Comparison of ENCODE assay signal across 8 cellular contexts in the genomic region with DNA sequence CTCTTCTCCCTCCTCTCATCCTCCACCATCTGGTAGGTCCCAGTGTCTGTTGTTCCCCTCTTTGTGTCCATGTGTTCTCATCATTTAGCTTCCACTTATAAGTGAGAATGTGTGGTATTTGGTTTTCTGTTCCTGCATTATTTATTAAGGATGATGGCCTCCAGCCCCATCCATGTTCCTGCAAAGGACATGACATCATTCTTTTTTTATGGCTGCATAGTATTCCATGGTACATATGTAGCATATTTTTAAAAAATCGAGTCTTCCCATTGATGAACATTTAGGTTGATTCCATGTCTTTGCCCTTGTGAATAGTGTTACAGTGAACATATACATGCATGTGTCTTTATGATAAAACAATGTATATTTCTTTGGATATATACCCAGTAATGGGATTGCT. TPM values are rescaled to one million over a fixed set of nuclear protein-coding genes. Genes with fewer than 3 reads are reported as not detected.
DNase-seq lines count a peak whose midpoint lies in the region; ATAC-seq, FAIRE-seq and TF ChIP-seq lines count a peak whose summit lies in the region.
"Not testable (repeated sequence)": the region's sequence is repeated elsewhere in the genome, so short reads cannot be mapped to it uniquely, and the experiment has no call there.

No MANE protein-coding gene starts in this region.

- not testable (repeated sequence) for ATAC-seq in GM12878

- not testable (repeated sequence) for H2BK5ac ChIP-seq in H1 (ENCODE audit: low read depth, low read length); trophoblast cell (ENCODE audit: low read depth, low read length, poor library complexity)

- H3K4me2 ChIP-seq in GM12878 (ENCODE audit: control insufficient read depth, insufficient read depth), result peak overlapping the region; percentile 77; the same call in 1 of the 2 replicates
- H3K4me2 ChIP-seq in H1 (ENCODE audit: insufficient read depth in 1 of 2, low read depth in 2 of 2, low read length in 2 of 2); trophoblast cell (ENCODE audit: low read length): not testable (repeated sequence)

- not testable (repeated sequence) for TF ChIP-seq POLR2A in GM12878 (IDR thresholded peaks at IDR 0.05; ENCODE audit: low read depth, low read length); H1 (IDR thresholded peaks at IDR 0.05; ENCODE audit: control extremely low read depth in 1 of 2, low read depth in 2 of 2, low read length in 2 of 2); suprapubic skin (IDR thresholded peaks at IDR 0.05)

- SMC1A ChIA-PET in GM12878 (lab: Charles Lee; ENCODE audit: uncharacterized antibody, unreplicated experiment), result interaction anchor here (1.2 to 2.7 kb wide), 7 partner anchors 8 to 75 kb away, joined by 3 to 13 read pairs (median 6); no protein-coding TSS in a partner anchor

- H4K5ac ChIP-seq in H1 (ENCODE audit: insufficient read length, low read depth, low read length), result not testable (repeated sequence)

- H3K9me3 ChIP-seq in HEK293 (ENCODE audit: control insufficient read depth, insufficient read depth, low read depth, low read length); GM12878 (replicated peaks; ENCODE audit: control insufficient read depth, insufficient read depth, low read length); H1 (ENCODE audit: insufficient read depth in 2 of 2, low read depth in 1 of 2, low read length in 1 of 2); right atrium auricular region; trophoblast cell (ENCODE audit: insufficient read depth, low read depth, low read length); suprapubic skin: not testable (repeated sequence)

- not testable (repeated sequence) for TF ChIP-seq EP300 in GM12878 (IDR thresholded peaks at IDR 0.05; ENCODE audit: borderline replicate concordance in 1 of 2, control insufficient read depth in 1 of 2, low read depth in 2 of 2, low read length in 2 of 2); H1 (IDR thresholded peaks at IDR 0.05; ENCODE audit: borderline replicate concordance in 1 of 2, low read depth in 2 of 2, low read length in 2 of 2); suprapubic skin (IDR thresholded peaks at IDR 0.05)

- intact Hi-C loops in CD14-positive monocyte (cut with micrococcal nuclease); GM12878 (cut with micrococcal nuclease; ENCODE audit: unreplicated experiment): not testable (repeated sequence)

- not testable (repeated sequence) for H3K4me1 ChIP-seq in HEK293 (ENCODE audit: control insufficient read depth, insufficient read depth, low read length); GM12878 (ENCODE audit: control insufficient read depth, insufficient read depth, low read length); H1 (replicated peaks in 1 of 4; ENCODE audit: control insufficient read depth in 3 of 4, insufficient read depth in 4 of 4, low read length in 3 of 4); trophoblast cell (ENCODE audit: control insufficient read depth in 1 of 2, insufficient read depth in 2 of 2, low read length in 2 of 2)
- H3K4me1 ChIP-seq in right atrium auricular region (peaks cover 0 to 60% of the 10 kb centered on the region in 2 donors), suprapubic skin (peaks cover 62% of the 10 kb centered on the region)

- not testable (repeated sequence) for H4K8ac ChIP-seq in H1 (ENCODE audit: extremely low read depth, insufficient read depth, low read length); trophoblast cell (ENCODE audit: low read depth, low read length)

- not testable (repeated sequence) for DNase-seq in CD14-positive monocyte (ENCODE audit: low spot score); GM12878 (ENCODE audit: low read depth, low spot score); H1 (ENCODE audit: low read depth in 1 of 2, low spot score in 2 of 2); right atrium auricular region (ENCODE audit: low spot score); trophoblast cell; suprapubic skin (ENCODE audit: low spot score in 2 of 2)
- peak; percentile 60 for DNase-seq in NCI-H82 (lab: John Stamatoyannopoulos, UW)

- not testable (repeated sequence) for H3K27ac ChIP-seq in HEK293 (ENCODE audit: extremely low read depth, low read depth, low read length); GM12878 (ENCODE audit: control insufficient read depth, insufficient read depth); H1 (ENCODE audit: low read depth, low read length); trophoblast cell (ENCODE audit: low read depth, low read length)
- H3K27ac ChIP-seq in right atrium auricular region (peak overlapping the region; percentile 64 to 100), suprapubic skin (peak overlapping the region; percentile 23)

- H2BK15ac ChIP-seq in H1 (ENCODE audit: low read length), result not testable (repeated sequence)

- not testable (repeated sequence) for H3K9me3 Mint-ChIP-seq in CD14-positive monocyte

- in situ Hi-C loops in GM12878 (cut with MboI), result not testable (repeated sequence)

- not testable (repeated sequence) for H3K27me3 Mint-ChIP-seq in CD14-positive monocyte (ENCODE audit: low read depth in 3 of 3)

- FAIRE-seq in GM12878 (lab: Jason Lieb, UNC); H1 (lab: Jason Lieb, UNC): not testable (repeated sequence)

- not testable (repeated sequence) for H3K79me1 ChIP-seq in H1 (ENCODE audit: low read depth, low read length)
- peaks cover 16% of the 10 kb centered on the region for H3K79me1 ChIP-seq in trophoblast cell (ENCODE audit: low read length)

- not testable (repeated sequence) for H3K56ac ChIP-seq in H1 (replicated peaks; ENCODE audit: insufficient read length, low read depth, low read length)

- not testable (repeated sequence) for H3K14ac ChIP-seq in H1 (ENCODE audit: insufficient read length); trophoblast cell (ENCODE audit: low read length)

- not testable (repeated sequence) for H3K36me3 ChIP-seq in HEK293 (ENCODE audit: control insufficient read depth in 2 of 2, insufficient read depth in 1 of 2, low read length in 2 of 2); GM12878 (ENCODE audit: control insufficient read depth in 2 of 2, insufficient read depth in 2 of 2, low read length in 1 of 2); H1 (ENCODE audit: control insufficient read depth in 2 of 4, insufficient read depth in 4 of 4, low read length in 3 of 4); right atrium auricular region; trophoblast cell (ENCODE audit: control insufficient read depth in 1 of 2, insufficient read depth in 2 of 2, low read length in 2 of 2); suprapubic skin

- not testable (repeated sequence) for H3K4ac ChIP-seq in H1 (replicated peaks; ENCODE audit: insufficient read length, low read depth, low read length)
- peak overlapping the region; percentile 98 for H3K4ac ChIP-seq in trophoblast cell (ENCODE audit: low read depth, low read length)

- H3K23ac ChIP-seq in H1 (ENCODE audit: insufficient read length); trophoblast cell (ENCODE audit: low read length): not testable (repeated sequence)

- not testable (repeated sequence) for H3K27me3 ChIP-seq in GM12878 (replicated peaks in 1 of 2; ENCODE audit: control insufficient read depth in 2 of 2, insufficient read depth in 2 of 2, low read length in 1 of 2); H1 (replicated peaks in 1 of 4; ENCODE audit: control insufficient read depth in 3 of 4, extremely low read depth in 1 of 4, insufficient read depth in 3 of 4, low read length in 3 of 4); right atrium auricular region; trophoblast cell (ENCODE audit: insufficient read depth, low read length); suprapubic skin

- not testable (repeated sequence) for H3K4me3 ChIP-seq in HEK293 (ENCODE audit: low read depth, low read length); H1 (ENCODE audit: extremely low read depth in 1 of 4, insufficient read depth in 2 of 4, low read depth in 3 of 4, low read length in 4 of 4); right atrium auricular region; trophoblast cell (ENCODE audit: low read depth, low read length); suprapubic skin
- H3K4me3 ChIP-seq in GM12878, result peak overlapping the region; percentile 53; the same call in 1 of the 2 replicates

- not testable (repeated sequence) for H3K18ac ChIP-seq in H1 (ENCODE audit: extremely low read depth, low read length); trophoblast cell (ENCODE audit: low read length)

- not testable (repeated sequence) for H2AFZ ChIP-seq in GM12878 (ENCODE audit: control insufficient read depth, low read depth, low read length); H1 (ENCODE audit: low read length); trophoblast cell (ENCODE audit: insufficient read depth, low read length, poor library complexity)

- TF ChIP-seq RAD21 in GM12878 (IDR thresholded peaks at IDR 0.05; ENCODE audit: insufficient read depth, low read depth, low read length); H1 (IDR thresholded peaks at IDR 0.05 in 1 of 2, conservative IDR thresholded peaks at IDR 0.05 in 1 of 2; ENCODE audit: low read depth in 2 of 2, low read length in 2 of 2): not testable (repeated sequence)

- POLR2A ChIA-PET in HEK293 (lab: Yijun Ruan, JAX); GM12878 (lab: Charles Lee): not testable (repeated sequence)
- POLR2A ChIA-PET in H1 (lab: Charles Lee; ENCODE audit: partially characterized antibody), result interaction anchor here (1.6 kb wide), 1 partner anchor 13 kb away, joined by 5 read pairs; no protein-coding TSS in a partner anchor

- CTCF ChIA-PET in HEK293 (lab: Yijun Ruan, JAX) (interaction anchor here (0.6 kb wide), 1 partner anchor 505 kb away, joined by 3 read pairs; no protein-coding TSS in a partner anchor), GM12878 (lab: Yijun Ruan, JAX) (interaction anchor here (1.5 to 1.7 kb wide), 2 partner anchors 58 to 69 kb away, joined by 4 read pairs; no protein-coding TSS in a partner anchor), H1 (lab: Charles Lee; ENCODE audit: partially characterized antibody) (interaction anchor here (1.1 to 1.7 kb wide), 2 partner anchors 13 to 96 kb away, joined by 4 read pairs; no protein-coding TSS in a partner anchor)

- not testable (repeated sequence) for H4K20me1 ChIP-seq in GM12878 (ENCODE audit: control insufficient read depth, insufficient read depth); H1 (replicated peaks in 1 of 2; ENCODE audit: control insufficient read depth in 1 of 2, insufficient read depth in 2 of 2, low read length in 2 of 2)

- H3K23me2 ChIP-seq in H1 (ENCODE audit: low read depth, low read length), result not testable (repeated sequence)

- TF ChIP-seq CTCF in CD14-positive monocyte (IDR thresholded peaks at IDR 0.05); HEK293 (tag by site-specific recombination; IDR thresholded peaks at IDR 0.05); GM12878 (IDR thresholded peaks at IDR 0.05 in 2 of 3, conservative IDR thresholded peaks at IDR 0.05 in 1 of 3; ENCODE audit: control insufficient read depth in 2 of 3, extremely low read depth in 1 of 3, insufficient read depth in 1 of 3, low read depth in 3 of 3, low read length in 3 of 3); H1 (IDR thresholded peaks at IDR 0.05; ENCODE audit: control extremely low read depth in 1 of 3, insufficient read depth in 1 of 3, low read depth in 1 of 3, low read length in 3 of 3); right atrium auricular region (IDR thresholded peaks at IDR 0.05); suprapubic skin (IDR thresholded peaks at IDR 0.05): not testable (repeated sequence)

- WGBS in GM12878 (ENCODE audit: insufficient coverage, insufficient replicate concordance, low lambda C conversion rate, missing lambda C conversion rate), result 0% methylated on average over 1 of the region's 1 CpG
- 75% methylated on average over 1 of the region's 1 CpG; no CpG with 5 or more reads in 1 of the 2 experiments for WGBS in H1 (ENCODE audit: extremely low coverage in 1 of 2, insufficient coverage in 1 of 2, insufficient read length in 1 of 2, insufficient replicate concordance in 2 of 2, low coverage in 1 of 2, low lambda C conversion rate in 2 of 2, missing lambda C conversion rate in 1 of 2), 2 experiments
- no CpG with 5 or more reads among the region's 1 CpG for WGBS in trophoblast cell (ENCODE audit: extremely low coverage, insufficient coverage, insufficient read length)
- 90% methylated on average over 1 of the region's 1 CpG for WGBS in suprapubic skin

- not testable (repeated sequence) for H2BK120ac ChIP-seq in H1 (replicated peaks; ENCODE audit: low read depth, low read length); trophoblast cell (ENCODE audit: insufficient read depth, low read length, poor library complexity)

- peaks cover 3 to 11% of the 10 kb centered on the region in 2 donors for H3K36me3 Mint-ChIP-seq in CD14-positive monocyte

- not testable (repeated sequence) for H2AK5ac ChIP-seq in H1 (ENCODE audit: low read depth, low read length); trophoblast cell (ENCODE audit: low read length)

- not testable (repeated sequence) for H2BK12ac ChIP-seq in H1 (ENCODE audit: low read depth, low read length); trophoblast cell (ENCODE audit: low read length)

- not testable (repeated sequence) for BruUV-seq in GM12878 (replicated peaks; lab: Mats Ljungman, UMichigan)

- H3K4me1 Mint-ChIP-seq in CD14-positive monocyte, result peaks cover 59% of the 10 kb centered on the region

- H4K12ac ChIP-seq in trophoblast cell (ENCODE audit: low read depth, low read length), result not testable (repeated sequence)

- H2BK20ac ChIP-seq in H1 (ENCODE audit: low read length), result not testable (repeated sequence)

- RAD21 ChIA-PET in GM12878 (lab: Charles Lee; ENCODE audit: unreplicated experiment), result interaction anchor here (0.9 to 1.0 kb wide), 2 partner anchors 59 to 60 kb away, joined by 3 to 5 read pairs; no protein-coding TSS in a partner anchor

- H3K27ac Mint-ChIP-seq in CD14-positive monocyte, result peak overlapping the region; percentile 48 to 88 (median 71)

- H3K9ac ChIP-seq in GM12878 (ENCODE audit: control insufficient read depth, insufficient read depth, low read length); H1 (replicated peaks in 1 of 4; ENCODE audit: extremely low read depth in 1 of 4, low read depth in 3 of 4, low read length in 3 of 4); trophoblast cell (ENCODE audit: low read length): not testable (repeated sequence)

- H3K79me2 ChIP-seq in GM12878 (ENCODE audit: control insufficient read depth, insufficient read depth, low read length) (peaks cover 89% of the 10 kb centered on the region), H1 (ENCODE audit: control insufficient read depth in 1 of 2, insufficient read depth in 2 of 2, low read length in 2 of 2) (peaks cover 0 to 74% of the 10 kb centered on the region in 2 experiments; a peak in 3 of 4 replicates), trophoblast cell (ENCODE audit: control insufficient read depth, insufficient read depth, low read length, poor library complexity) (peaks cover 24% of the 10 kb centered on the region)

- H4K91ac ChIP-seq in H1 (replicated peaks; ENCODE audit: insufficient read length, low read length); trophoblast cell (ENCODE audit: low read depth, low read length): not testable (repeated sequence)

- peak overlapping the region in 1 of 2 donors; percentile 79 for H3K4me3 Mint-ChIP-seq in CD14-positive monocyte

RNA-seq across cellular contexts. Expression of gene HIPK3, which starts 4.2 kb away (rescaled TPM):
- polyA plus RNA-seq in CD14-positive monocyte (10 to 100 TPM; 62.0 to 68.6 TPM), GM12878 (2011; rRNA removed) (25.6 and 30.8 TPM in 2 replicates), GM12878 (2014; fragmentation: Illumina TruSeq; extraction: Trizol) (14.5 and 19.0 TPM in 2 replicates), GM12878 (2014; fragmentation: Nextera tagmentation; extraction: Ambion mirVana) (1 to 10 TPM; 3.4 to 9.5 TPM), GM12878 (2014; rRNA removed) (8.1 and 9.3 TPM in 2 replicates), GM12878 (2016; fragmentation: Nextera tagmentation; extraction: Ambion mirVana) (10 to 100 TPM; 12.0 to 12.6 TPM), H1 (2011; rRNA removed) (3.2 and 5.0 TPM in 2 replicates)
- total RNA-seq in GM12878 (2013; cell fraction: nucleolus; rRNA removed), result 54.4 and 55.2 TPM in 2 replicates
- total RNA-seq in GM12878 (2014; rRNA removed) (18.0 and 19.6 TPM in 2 replicates), GM12878 (2014; rRNA removed; fragmentation: Illumina TruSeq; extraction: Trizol) (17.8 and 18.0 TPM in 2 replicates), GM12878 (2021) (26.5 and 26.6 TPM in 2 replicates), right atrium auricular region (100 to 1,000 TPM; 142 to 209 TPM), suprapubic skin (100 to 1,000 TPM in 1 of 4 donors, 10 to 100 TPM in 3; 76.4 to 110 (median 90.6) TPM)
- polyA plus RNA-seq in GM12878 (2011; ENCODE audit: low read depth), result 6.5 TPM
- 13.2 and 14.1 TPM in 2 replicates for polyA plus RNA-seq in GM12878 (2011; cell fraction: cytosol; rRNA removed)
- polyA plus RNA-seq in GM12878 (2011; cell fraction: nucleus; rRNA removed), result 17.5 and 20.7 TPM in 2 replicates
- polyA plus RNA-seq in GM12878 (2012), result 9.2 and 11.1 TPM in 2 replicates
- polyA minus RNA-seq in GM12878 (2011; rRNA and poly(A)+ RNA removed), result 69.8 and 103 TPM in 2 replicates
- 31.3 and 37.4 TPM in 2 replicates for polyA minus RNA-seq in GM12878 (2011; cell fraction: cytosol; rRNA and poly(A)+ RNA removed)
- 18.3 and 20.6 TPM in 2 replicates for polyA minus RNA-seq in GM12878 (2011; cell fraction: nucleus; rRNA and poly(A)+ RNA removed)
- 20.8 and 22.3 TPM in 2 replicates for total RNA-seq in H1 (2021; fragmentation: NEBNext Ultra II Directional; extraction: Animal tissue kit (Norgen Biotek cat#: 25700))
- 4.4 TPM for polyA plus RNA-seq in H1 (2011; cell fraction: cytosol; rRNA removed)
- 4.4 TPM for polyA plus RNA-seq in H1 (2011; cell fraction: nucleus; rRNA removed)
- polyA plus RNA-seq in H1 (2012, experiment 1 of 2), result 3.2 to 7.1 TPM (median 5.0 TPM) in 4 replicates
- 0.21 TPM for polyA plus RNA-seq in H1 (2012, experiment 2 of 2)
- 5.1 TPM for polyA plus RNA-seq in H1 (2013, experiment 1 of 2)
- polyA plus RNA-seq in H1 (2013, experiment 2 of 2), result 5.0 TPM
- 41.7 and 52.5 TPM in 2 replicates for polyA minus RNA-seq in H1 (2011; rRNA and poly(A)+ RNA removed)
- 18.5 TPM for polyA minus RNA-seq in H1 (2011; cell fraction: cytosol; rRNA and poly(A)+ RNA removed)
- polyA minus RNA-seq in H1 (2011; cell fraction: nucleus; rRNA and poly(A)+ RNA removed), result 71.7 TPM
- polyA plus RNA-seq in trophoblast cell (2013), result 18.8 and 19.0 TPM in 2 replicates
